ENCODE assay signal across 9 cellular contexts in genomic region chr16:49608801-49609200, GRCh38.
A peak's percentile ranks its signal among the peaks of the same experiment; 100 is the strongest.
DNase-seq lines count a peak whose midpoint lies in the region; ATAC-seq and TF ChIP-seq lines count a peak whose summit lies in the region.
"Had no signal": no experiment of that assay in that cellular context is flagged by ENCODE, and none has a peak within 500 bp of the region (broad histone marks: within the 10 kb centered on the region; RNA-seq: fewer than 3 reads in every experiment).

No MANE protein-coding gene starts in this region.

- no peak overlapping the region for H3K4me3 ChIP-seq in GM23338
- H3K4me3 ChIP-seq in adipocyte (ENCODE audit: low read length), result no peak overlapping the region
- no peak overlapping the region for H3K4me3 ChIP-seq in hepatocyte
- H3K4me3 ChIP-seq in tibial artery, result no peak overlapping the region
- H3K4me3 ChIP-seq: HAP-1 had no signal

- H3K9me3 ChIP-seq in adipocyte (ENCODE audit: control insufficient read depth, low read length) (no peaks in the 10 kb centered on the region), hepatocyte (ENCODE audit: low read depth) (no peaks in the 10 kb centered on the region), tibial artery (no peaks in the 10 kb centered on the region)
- H3K9me3 ChIP-seq: HAP-1 had no signal

- H2AFZ ChIP-seq in GM23338, result no peak overlapping the region
- H2AFZ ChIP-seq in hepatocyte, result no peak overlapping the region

- TF ChIP-seq CTCF in GM23338 (conservative IDR thresholded peaks at IDR 0.05; ENCODE audit: low read depth in 2 of 2), result peak; percentile 47 to 76
- peak; percentile 53 for TF ChIP-seq CTCF in hepatocyte (IDR thresholded peaks at IDR 0.05; ENCODE audit: poor library complexity)
- TF ChIP-seq CTCF in tibial artery (IDR thresholded peaks at IDR 0.05), result peak; percentile 40 to 54

- H3K4me2 ChIP-seq in GM23338 (no peak overlapping the region), hepatocyte (no peak overlapping the region)

- DNase-seq in GM23338 (ENCODE audit: low spot score), result peak; percentile 60
- peak; percentile 58 for DNase-seq in adipocyte (ENCODE audit: low read depth)
- DNase-seq in hepatocyte (ENCODE audit: low spot score), result peak; percentile 60
- peak in 1 of 2 donors; percentile 66 for DNase-seq in tibial artery
- no peak for DNase-seq in effector CD8-positive, alpha-beta T cell (lab: John Stamatoyannopoulos, UW)
- no peak for DNase-seq in activated CD4-positive, alpha-beta T cell treated with anti-CD3 and anti-CD28 coated beads, Interleukin-2, amount 50 U/mL, for 4 hours
- DNase-seq in AML-193 (lab: John Stamatoyannopoulos, UW), result no peak
- DNase-seq: NCI-H446 had no signal

- no peaks in the 10 kb centered on the region for H3K36me3 Mint-ChIP-seq in GM23338 (ENCODE audit: low read depth)

- no peaks in the 10 kb centered on the region for H3K36me3 ChIP-seq in GM23338 (ENCODE audit: insufficient read depth)
- H3K36me3 ChIP-seq in adipocyte (ENCODE audit: control insufficient read depth, insufficient read depth, low read length, severe bottlenecking), result no peaks in the 10 kb centered on the region
- no peaks in the 10 kb centered on the region for H3K36me3 ChIP-seq in hepatocyte (replicated peaks; ENCODE audit: insufficient read depth, low read depth)
- H3K36me3 ChIP-seq in tibial artery, result no peaks in the 10 kb centered on the region
- H3K36me3 ChIP-seq: HAP-1 had no signal

- peak; percentile 95 for ATAC-seq in GM23338

- WGBS in hepatocyte (ENCODE audit: low lambda C conversion rate, missing lambda C conversion rate), result 74% methylated on average over 5 of the region's 5 CpGs

- no peaks in the 10 kb centered on the region for H3F3A ChIP-seq in GM23338 (replicated peaks; ENCODE audit: low read depth)

- no peak overlapping the region for H3K27ac ChIP-seq in GM23338 (ENCODE audit: low read depth)
- H3K27ac ChIP-seq in hepatocyte, result no peak overlapping the region
- H3K27ac ChIP-seq in tibial artery, result no peak overlapping the region

- H3K27me3 Mint-ChIP-seq in GM23338 (ENCODE audit: insufficient read depth, low read depth, poor library complexity), result peaks cover 3% of the 10 kb centered on the region

- no peak overlapping the region for H3K4me3 Mint-ChIP-seq in GM23338

- H4K20me1 ChIP-seq in GM23338 (replicated peaks; ENCODE audit: insufficient read depth) (no peaks in the 10 kb centered on the region; the same call in 1 of the 2 replicates), hepatocyte (ENCODE audit: insufficient read depth, poor library complexity, severe bottlenecking) (no peaks in the 10 kb centered on the region)

- H3K9me2 ChIP-seq in GM23338 (ENCODE audit: insufficient read depth) (no peaks in the 10 kb centered on the region), hepatocyte (replicated peaks; ENCODE audit: insufficient read depth) (no peaks in the 10 kb centered on the region)

- H3K79me2 ChIP-seq in GM23338 (replicated peaks; ENCODE audit: insufficient read depth) (no peaks in the 10 kb centered on the region; the same call in 1 of the 2 replicates), hepatocyte (no peaks in the 10 kb centered on the region)

- H3K4me1 ChIP-seq in GM23338 (ENCODE audit: insufficient read depth), result peaks cover 17% of the 10 kb centered on the region
- no peaks in the 10 kb centered on the region for H3K4me1 ChIP-seq in adipocyte (ENCODE audit: control insufficient read depth, insufficient read depth, low read length)
- peaks cover 7% of the 10 kb centered on the region for H3K4me1 ChIP-seq in hepatocyte (ENCODE audit: insufficient read depth)
- H3K4me1 ChIP-seq in tibial artery, result peaks cover 0 to 5% (median 0%) of the 10 kb centered on the region in 4 donors
- H3K4me1 ChIP-seq: HAP-1 had no signal

- peaks cover 23% of the 10 kb centered on the region for H3K4me1 Mint-ChIP-seq in GM23338

- intact Hi-C loops in tibial artery (cut with DNase I; ENCODE audit: low total_unique reads), result loop anchor here (10.0 kb wide), 1 partner anchor 266 kb away; no protein-coding TSS in a partner anchor

- peak overlapping the region; percentile 5 for H3K9ac ChIP-seq in adipocyte (ENCODE audit: low read length)

- H3K27me3 ChIP-seq in GM23338 (ENCODE audit: insufficient read depth), result no peaks in the 10 kb centered on the region
- no peaks in the 10 kb centered on the region for H3K27me3 ChIP-seq in adipocyte (replicated peaks; ENCODE audit: control insufficient read depth, insufficient read depth, low read length)
- H3K27me3 ChIP-seq in hepatocyte, result no peaks in the 10 kb centered on the region
- no peaks in the 10 kb centered on the region for H3K27me3 ChIP-seq in tibial artery

- no peaks in the 10 kb centered on the region for H3K9me3 Mint-ChIP-seq in GM23338

- H3K27ac Mint-ChIP-seq in GM23338, result 0 out of 2 replicates have a peak overlapping the region, but pooled peaks have one; percentile 34

TF ChIP-seq in GM23338, 12 proteins besides CTCF, POLR2A, EP300 and RAD21:
- TF ChIP-seq ZNF114 (CRISPR knock-in tag; IDR thresholded peaks at IDR 0.05) (no peak), STAT1 (IDR thresholded peaks at IDR 0.05; ENCODE audit: unreplicated experiment) (no peak), ZNF331 (CRISPR knock-in tag; IDR thresholded peaks at IDR 0.05; ENCODE audit: low read depth) (no peak), ETS1 (IDR thresholded peaks at IDR 0.05) (no peak), JUNB (IDR thresholded peaks at IDR 0.05; ENCODE audit: unreplicated experiment) (no peak), NANOG (IDR thresholded peaks at IDR 0.05; ENCODE audit: borderline replicate concordance) (no peak), EZH2phosphoT487 (IDR thresholded peaks at IDR 0.05; ENCODE audit: unreplicated experiment) (no peak), EZH2 (IDR thresholded peaks at IDR 0.05; ENCODE audit: low read depth, unreplicated experiment) (no peak), ZNF462 (CRISPR knock-in tag; IDR thresholded peaks at IDR 0.05) (no peak)

Comparison
In these comparisons a context has a peak if more than half of its experiments do, and no peak if none do; other contexts are left out.
1. DNase-seq: peak in GM23338 (single experiment), adipocyte (single experiment) and hepatocyte (single experiment); none in effector CD8-positive, alpha-beta T cell (single experiment), activated CD4-positive, alpha-beta T cell treated with anti-CD3 and anti-CD28 coated beads, Interleukin-2, amount 50 U/mL, for 4 hours (0 of 2) and AML-193 (0 of 2).
2. Peak in every context shown above with its lines, with median percentiles within 50 percentile points of each other: CTCF ChIP-seq.